10 cellular contexts compared by ENCODE assay signal in genomic region chr12:47881826-47882427, GRCh38. TPM values are rescaled to one million over a fixed set of nuclear protein-coding genes. Genes with fewer than 3 reads are reported as not detected.
DNase-seq lines count a peak whose midpoint lies in the region; ATAC-seq and TF ChIP-seq lines count a peak whose summit lies in the region.
"Had no signal": no experiment of that assay in that cellular context is flagged by ENCODE, and none has a peak within 500 bp of the region (broad histone marks: within the 10 kb centered on the region; RNA-seq: fewer than 3 reads in every experiment).

No MANE protein-coding gene starts in this region.

- no peak overlapping the region for H3K4me3 ChIP-seq in fibroblast of villous mesenchyme (ENCODE audit: low read depth, low read length)
- H3K4me3 ChIP-seq: SK-N-MC had no signal

- CTCF ChIA-PET in activated CD4-positive, alpha-beta T cell treated with anti-CD3 and anti-CD28 coated beads, Interleukin-2, amount 10 ng/mL, durations not matched to agents 7 days and 5 days (lab: Charles Lee), result interaction anchor here (4.6 to 20.0 kb wide), 2 partner anchors 11 to 18 kb away, joined by 34 to 170 read pairs; partner anchors contain the start of gene VDR

- H3K9me3 ChIP-seq in T-helper 17 cell (ENCODE audit: control insufficient read depth, low read length, poor library complexity, severe bottlenecking), result no peaks in the 10 kb centered on the region
- H3K9me3 ChIP-seq: Caco-2 had no signal

- DNase-seq in activated CD4-positive, alpha-beta T cell treated with anti-CD3 and anti-CD28 coated beads, Interleukin-2, amount 10 ng/mL, durations not matched to agents 7 days and 5 days, result no peak
- DNase-seq in activated CD4-positive, alpha-beta T cell treated with anti-CD3 and anti-CD28 coated beads for 4 hours, result no peak
- DNase-seq in T-helper 17 cell, result no peak
- peak; percentile 99 for DNase-seq in fibroblast of villous mesenchyme (ENCODE audit: low read depth)
- no peak for DNase-seq in stimulated activated naive CD8-positive, alpha-beta T cell treated with anti-CD3 and anti-CD28 coated beads, Interleukin-15, amount 100 ng/mL, for 72 hours
- DNase-seq in NAMALWA (ENCODE audit: low spot score), result no peak
- DNase-seq in NOMO-1 treated with dmso at 0.1 percent for 144 hours (lab: John Stamatoyannopoulos, UW; ENCODE audit: unreplicated experiment), result no peak
- DNase-seq: Caco-2 had no signal

- peaks cover 59% of the 10 kb centered on the region for H3K4me1 Mint-ChIP-seq in activated CD4-positive, alpha-beta T cell treated with anti-CD3 and anti-CD28 coated beads, Interleukin-2, amount 10 ng/mL, durations not matched to agents 7 days and 5 days
- H3K4me1 Mint-ChIP-seq in T-helper 17 cell, result peaks cover 40% of the 10 kb centered on the region
- H3K4me1 Mint-ChIP-seq in stimulated activated naive CD8-positive, alpha-beta T cell treated with anti-CD3 and anti-CD28 coated beads, Interleukin-15, amount 100 ng/mL, for 72 hours, result peaks cover 87% of the 10 kb centered on the region

- no peaks in the 10 kb centered on the region for H3K27me3 Mint-ChIP-seq in activated CD4-positive, alpha-beta T cell treated with anti-CD3 and anti-CD28 coated beads, Interleukin-2, amount 10 ng/mL, durations not matched to agents 7 days and 5 days
- no peaks in the 10 kb centered on the region for H3K27me3 Mint-ChIP-seq in T-helper 17 cell
- no peaks in the 10 kb centered on the region for H3K27me3 Mint-ChIP-seq in stimulated activated naive CD8-positive, alpha-beta T cell treated with anti-CD3 and anti-CD28 coated beads, Interleukin-15, amount 100 ng/mL, for 72 hours

- H3K9me3 Mint-ChIP-seq in activated CD4-positive, alpha-beta T cell treated with anti-CD3 and anti-CD28 coated beads, Interleukin-2, amount 10 ng/mL, durations not matched to agents 7 days and 5 days, result no peaks in the 10 kb centered on the region
- H3K9me3 Mint-ChIP-seq in stimulated activated naive CD8-positive, alpha-beta T cell treated with anti-CD3 and anti-CD28 coated beads, Interleukin-15, amount 100 ng/mL, for 72 hours, result no peaks in the 10 kb centered on the region

- peaks cover 16% of the 10 kb centered on the region for H3K36me3 Mint-ChIP-seq in activated CD4-positive, alpha-beta T cell treated with anti-CD3 and anti-CD28 coated beads, Interleukin-2, amount 10 ng/mL, durations not matched to agents 7 days and 5 days (ENCODE audit: low read depth)
- peaks cover 2% of the 10 kb centered on the region for H3K36me3 Mint-ChIP-seq in T-helper 17 cell (ENCODE audit: low read depth)

- H3K27ac Mint-ChIP-seq in activated CD4-positive, alpha-beta T cell treated with anti-CD3 and anti-CD28 coated beads, Interleukin-2, amount 10 ng/mL, durations not matched to agents 7 days and 5 days, result peak overlapping the region; percentile 84
- peak overlapping the region; percentile 87 for H3K27ac Mint-ChIP-seq in T-helper 17 cell
- peak overlapping the region; percentile 95 for H3K27ac Mint-ChIP-seq in stimulated activated naive CD8-positive, alpha-beta T cell treated with anti-CD3 and anti-CD28 coated beads, Interleukin-15, amount 100 ng/mL, for 72 hours

- ATAC-seq in T-helper 17 cell, result no peak
- no peak for ATAC-seq in stimulated activated naive CD8-positive, alpha-beta T cell treated with anti-CD3 and anti-CD28 coated beads, Interleukin-15, amount 100 ng/mL, for 72 hours
- ATAC-seq in HG02571 (IDR thresholded peaks at IDR 0.05; ENCODE audit: unreplicated experiment), result no peak

- POLR2A ChIA-PET in activated CD4-positive, alpha-beta T cell treated with anti-CD3 and anti-CD28 coated beads, Interleukin-2, amount 10 ng/mL, durations not matched to agents 7 days and 5 days (lab: Charles Lee), result no interaction called here

- H3K4me3 Mint-ChIP-seq in activated CD4-positive, alpha-beta T cell treated with anti-CD3 and anti-CD28 coated beads, Interleukin-2, amount 10 ng/mL, durations not matched to agents 7 days and 5 days, result peak overlapping the region; percentile 60
- H3K4me3 Mint-ChIP-seq in T-helper 17 cell, result peak overlapping the region; percentile 92
- peak overlapping the region; percentile 94 to 96 for H3K4me3 Mint-ChIP-seq in stimulated activated naive CD8-positive, alpha-beta T cell treated with anti-CD3 and anti-CD28 coated beads, Interleukin-15, amount 100 ng/mL, for 72 hours

- TF ChIP-seq CTCF in fibroblast of villous mesenchyme (IDR thresholded peaks at IDR 0.05; ENCODE audit: insufficient read depth, low read depth, low read length), result no peak

RNA-seq across cellular contexts. Expression of gene VDR, which starts 22.9 kb away (rescaled TPM):
- total RNA-seq in activated CD4-positive, alpha-beta T cell treated with anti-CD3 and anti-CD28 coated beads, Interleukin-2, amount 10 ng/mL, durations not matched to agents 7 days and 5 days, result 10 to 100 TPM; 16.4 to 17.3 TPM
- total RNA-seq in T-helper 17 cell (1 to 10 TPM; 1.8 to 4.5 TPM), fibroblast of villous mesenchyme (8.2 and 18.4 TPM in 2 replicates)
